ENCODE assay signal across 8 cellular contexts in genomic region chr12:108629156-108629555, GRCh38. TPM values are rescaled to one million over a fixed set of nuclear protein-coding genes. Genes with fewer than 3 reads are reported as not detected.
DNase-seq lines count a peak whose midpoint lies in the region; ATAC-seq and TF ChIP-seq lines count a peak whose summit lies in the region.

No MANE protein-coding gene starts in this region.

- peaks cover 3% of the 10 kb centered on the region for H3K9me3 Mint-ChIP-seq in activated naive CD8-positive, alpha-beta T cell treated with anti-CD3 and anti-CD28 coated beads, Interleukin-2, amount 50 U/mL, for 24 hours

- no peak overlapping the region for H2AFZ ChIP-seq in mammary epithelial cell (ENCODE audit: low read depth, low read length)

- H4K20me1 ChIP-seq in mammary epithelial cell (ENCODE audit: insufficient read depth, low read length): no peaks in the 10 kb centered on the region

- no peaks in the 10 kb centered on the region for H3K36me3 ChIP-seq in breast epithelium
- no peaks in the 10 kb centered on the region for H3K36me3 ChIP-seq in mammary epithelial cell (ENCODE audit: insufficient read depth, low read length)
- no peaks in the 10 kb centered on the region for H3K36me3 ChIP-seq in vagina

- intact Hi-C loops in breast epithelium (cut with DNase I; ENCODE audit: low total_unique reads): no loop called here
- intact Hi-C loops in mammary epithelial cell (cut with micrococcal nuclease): no loop called here
- intact Hi-C loops in vagina (cut with DNase I): no loop called here
- intact Hi-C loops in left colon (cut with DNase I, micrococcal nuclease): no loop called here

- H3K27me3 Mint-ChIP-seq in activated naive CD8-positive, alpha-beta T cell treated with anti-CD3 and anti-CD28 coated beads, Interleukin-2, amount 50 U/mL, for 24 hours: no peaks in the 10 kb centered on the region

- BruUV-seq in mammary epithelial cell (replicated peaks; lab: Mats Ljungman, UMichigan): no TSS peak

- no peaks in the 10 kb centered on the region for H3K79me2 ChIP-seq in mammary epithelial cell (ENCODE audit: insufficient read depth, low read length)

- no peak for ATAC-seq in activated naive CD8-positive, alpha-beta T cell treated with anti-CD3 and anti-CD28 coated beads, Interleukin-2, amount 50 U/mL, for 24 hours
- ATAC-seq in GM18858 (IDR thresholded peaks at IDR 0.05; ENCODE audit: unreplicated experiment): no peak
- ATAC-seq in left colon: no peak

- peak overlapping the region; percentile 85 for H3K4me3 Mint-ChIP-seq in activated naive CD8-positive, alpha-beta T cell treated with anti-CD3 and anti-CD28 coated beads, Interleukin-2, amount 50 U/mL, for 24 hours

- no peak overlapping the region for H3K4me2 ChIP-seq in mammary epithelial cell (ENCODE audit: insufficient read depth, low read depth, low read length)

- H3K27ac Mint-ChIP-seq in activated naive CD8-positive, alpha-beta T cell treated with anti-CD3 and anti-CD28 coated beads, Interleukin-2, amount 50 U/mL, for 24 hours: peak overlapping the region; percentile 94

- H3K27me3 ChIP-seq in breast epithelium (no peaks in the 10 kb centered on the region), mammary epithelial cell (ENCODE audit: insufficient read depth, low read length) (no peaks in the 10 kb centered on the region), mononuclear cell (ENCODE audit: insufficient read depth, low read length) (no peaks in the 10 kb centered on the region), vagina (no peaks in the 10 kb centered on the region)

- H3K36me3 Mint-ChIP-seq in activated naive CD8-positive, alpha-beta T cell treated with anti-CD3 and anti-CD28 coated beads, Interleukin-2, amount 50 U/mL, for 24 hours (ENCODE audit: low read depth): peaks cover 18% of the 10 kb centered on the region

- H3K4me3 ChIP-seq in breast epithelium (no peak overlapping the region), mammary epithelial cell (replicated peaks in 1 of 3; ENCODE audit: insufficient read depth in 1 of 3, low read depth in 2 of 3, low read length in 3 of 3) (no peak overlapping the region), mononuclear cell (ENCODE audit: low read length) (peak overlapping the region; percentile 45), vagina (no peak overlapping the region)

- CTCF ChIA-PET in mammary epithelial cell (lab: Charles Lee; ENCODE audit: low non-redundant PET): no interaction called here

- H3K27ac ChIP-seq in breast epithelium (peak overlapping the region; percentile 14 to 66), mammary epithelial cell (ENCODE audit: insufficient read depth, low read depth, low read length) (no peak overlapping the region), vagina (peak overlapping the region; percentile 21)

- H3K9ac ChIP-seq in mammary epithelial cell (ENCODE audit: insufficient read depth, low read length): no peak overlapping the region

- H3K9me3 ChIP-seq in breast epithelium: no peaks in the 10 kb centered on the region
- H3K9me3 ChIP-seq in mammary epithelial cell (replicated peaks; ENCODE audit: insufficient read depth, low read length): no peaks in the 10 kb centered on the region
- no peaks in the 10 kb centered on the region for H3K9me3 ChIP-seq in mononuclear cell (ENCODE audit: low read depth, low read length)
- no peaks in the 10 kb centered on the region for H3K9me3 ChIP-seq in vagina

- no peak for TF ChIP-seq POLR2A in breast epithelium (IDR thresholded peaks at IDR 0.05)
- TF ChIP-seq POLR2A in vagina (IDR thresholded peaks at IDR 0.05): no peak

- DNase-seq in breast epithelium (ENCODE audit: low spot score in 2 of 2) (no peak), mammary epithelial cell (no peak), vagina (ENCODE audit: extremely low spot score in 2 of 2) (no peak), left colon (no peak), inferior parietal cortex (ENCODE audit: extremely low spot score) (no peak)
- DNase-seq in activated naive CD8-positive, alpha-beta T cell treated with anti-CD3 and anti-CD28 coated beads, Interleukin-2, amount 50 U/mL, for 24 hours: no peak

- H3K4me1 ChIP-seq in breast epithelium (no peaks in the 10 kb centered on the region), mammary epithelial cell (ENCODE audit: insufficient read depth, low read length) (peaks cover 32% of the 10 kb centered on the region), mononuclear cell (ENCODE audit: insufficient read depth, low read length) (peaks cover 87% of the 10 kb centered on the region), vagina (peaks cover 27% of the 10 kb centered on the region)

- WGBS in mammary epithelial cell (ENCODE audit: low coverage, missing lambda C conversion rate): 96% methylated on average over 4 of the region's 4 CpGs

- H3K4me1 Mint-ChIP-seq in activated naive CD8-positive, alpha-beta T cell treated with anti-CD3 and anti-CD28 coated beads, Interleukin-2, amount 50 U/mL, for 24 hours: peaks cover 81% of the 10 kb centered on the region

- dilution Hi-C loops in mammary epithelial cell (cut with HindIII; ENCODE audit: low sequenced_read_pairs): loop anchor here (5.0 kb wide), 2 partner anchors 37 to 67 kb away; partner anchors contain the start of genes ISCU and SART3

- in situ Hi-C loops in mammary epithelial cell (cut with MboI; ENCODE audit: low sequenced_read_pairs in 2 of 2): loop anchor here in 1 of 2 donors (25.0 kb wide), 2 partner anchors 333 to 458 kb away; partner anchors contain the start of genes ALKBH2 and UNG

- TF ChIP-seq CTCF in breast epithelium (IDR thresholded peaks at IDR 0.05) (no peak), mammary epithelial cell (conservative IDR thresholded peaks at IDR 0.05 in 1 of 2, IDR thresholded peaks at IDR 0.05 in 1 of 2; ENCODE audit: extremely low read depth in 1 of 2, insufficient read depth in 1 of 2, low read depth in 1 of 2, low read length in 2 of 2) (no peak), vagina (IDR thresholded peaks at IDR 0.05) (no peak)

RNA-seq across cellular contexts. Expression of gene SELPLG, which starts 4.5 kb away (rescaled TPM):
- total RNA-seq in breast epithelium (10 to 100 TPM in 1 of 3 donors, 1 to 10 TPM in 2; 5.2 to 16.6 (median 6.7) TPM), mammary epithelial cell (under 1 TPM; 0.47 to 0.50 TPM), mononuclear cell (36.8 TPM), vagina (14.2 TPM), left colon (1 to 10 TPM; 1.3 to 5.1 TPM)
- 0.63 TPM for polyA plus RNA-seq in mammary epithelial cell
- polyA minus RNA-seq in mammary epithelial cell: not detected

RNA-seq across cellular contexts. Expression of gene TMEM119, which starts 31.3 kb away (rescaled TPM):
- total RNA-seq in breast epithelium (10 to 100 TPM; 12.1 to 21.0 (median 12.5) TPM), mammary epithelial cell (1 to 10 TPM in 1 of 2 donors, not detected in 1; 1.0 TPM), mononuclear cell (1.4 TPM), vagina (34.6 TPM), left colon (1 to 10 TPM; 3.6 to 8.0 TPM)
- polyA plus RNA-seq in mammary epithelial cell: not detected
- polyA minus RNA-seq in mammary epithelial cell: not detected
